2 cellular contexts compared by ENCODE assay signal in genomic region chr6:133218831-133219230, GRCh38.
TF ChIP-seq lines count a peak whose summit lies in the region.

No MANE protein-coding gene starts in this region.

TF ChIP-seq in IMR-90, 13 proteins besides CTCF, POLR2A, EP300 and RAD21 (continued from another document):
- TF ChIP-seq SMC3 (IDR thresholded peaks at IDR 0.05; ENCODE audit: low read depth, low read length) (no peak), MAZ (IDR thresholded peaks at IDR 0.05; ENCODE audit: borderline replicate concordance, low read depth, low read length) (no peak), ELK1 (IDR thresholded peaks at IDR 0.05; ENCODE audit: borderline replicate concordance, low read depth, low read length) (no peak), RCOR1 (IDR thresholded peaks at IDR 0.05; ENCODE audit: insufficient replicate concordance, low read length) (no peak), MAFK (IDR thresholded peaks at IDR 0.05; ENCODE audit: low read depth, low read length) (no peak), CEBPB (IDR thresholded peaks at IDR 0.05; ENCODE audit: low read depth, low read length) (no peak), MXI1 (IDR thresholded peaks at IDR 0.05; ENCODE audit: borderline replicate concordance, low read depth, low read length) (no peak), RFX5 (IDR thresholded peaks at IDR 0.05; ENCODE audit: low read depth, low read length) (no peak), USF2 (IDR thresholded peaks at IDR 0.05; ENCODE audit: low read depth, low read length) (no peak), CHD1 (IDR thresholded peaks at IDR 0.05; ENCODE audit: low read depth, low read length) (no peak), NFE2L2 (IDR thresholded peaks at IDR 0.05; ENCODE audit: low read depth, low read length) (no peak)

TF ChIP-seq in GM12878, 131 proteins besides CTCF, POLR2A, EP300 and RAD21 (continued from another document):
- no peak for TF ChIP-seq NFIC (IDR thresholded peaks at IDR 0.05; ENCODE audit: low read depth, low read length)
- no peak for TF ChIP-seq EED (IDR thresholded peaks at IDR 0.05; ENCODE audit: low read depth)
- TF ChIP-seq CEBPB (IDR thresholded peaks at IDR 0.05; ENCODE audit: borderline replicate concordance in 1 of 2, low read depth in 2 of 2, low read length in 2 of 2) = no peak
TF ChIP-seq in GM12878: peak in this region for 1.
